Comparison of ENCODE assay signal across 30 cellular contexts in genomic region chr6:23073851-23074250, GRCh38.
"Had no signal": no experiment of that assay in that cellular context is flagged by ENCODE, and none has a peak within 500 bp of the region (broad histone marks: within the 10 kb centered on the region; RNA-seq: fewer than 3 reads in every experiment).

No MANE protein-coding gene starts in this region.

- DNase-seq: activated CD4-positive, alpha-beta memory T cell treated with anti-CD3 and anti-CD28 coated beads, Interleukin-2, amount 10 ng/mL, durations not matched to agents 7 days and 5 days; activated CD4-positive, alpha-beta T cell treated with anti-CD3 and anti-CD28 coated beads, Interleukin-2, amount 10 ng/mL, durations not matched to agents 24 days and 14 days; activated CD4-positive, CD25-positive, alpha-beta regulatory T cell treated with anti-CD3 and anti-CD28 coated beads, Interleukin-2, amount 50 U/mL, for 72 hours; activated gamma-delta T cell treated with Interleukin-2 at 50 U/mL for 16 hours; activated naive CD4-positive, alpha-beta T cell treated with anti-CD3 and anti-CD28 coated beads, Interleukin-2, amount 50 U/mL, for 16 hours; activated T-cell treated with anti-CD3 and anti-CD28 coated beads, Interleukin-2, amount 50 U/mL, for 4 hours; amygdala; cerebellar nuclear complex; cortex of kidney; effector memory CD8-positive, alpha-beta T cell; erythroblast; heart right ventricle; kidney glomerular epithelial cell; left ventricle myocardium inferior; mesendoderm; ovary; spleen; stimulated activated naive CD4-positive, alpha-beta T cell; SW 1271; T-helper 9 cell had no signal

- H3K4me3 ChIP-seq: cardiac muscle cell, heart right ventricle, left ventricle myocardium inferior, lung, ovary, spleen, suprapubic skin, tibial nerve had no signal

- H3K4me1 Mint-ChIP-seq: activated CD4-positive, alpha-beta memory T cell treated with anti-CD3 and anti-CD28 coated beads, Interleukin-2, amount 10 ng/mL, durations not matched to agents 7 days and 5 days; activated CD4-positive, alpha-beta T cell treated with anti-CD3 and anti-CD28 coated beads, Interleukin-2, amount 10 ng/mL, durations not matched to agents 24 days and 14 days; activated T-helper 17 cell treated with anti-CD3 and anti-CD28 coated beads, Interleukin-2, amount 50 U/mL, for 72 hours; nephron had no signal

- H3K4me3 Mint-ChIP-seq: activated CD4-positive, alpha-beta memory T cell treated with anti-CD3 and anti-CD28 coated beads, Interleukin-2, amount 10 ng/mL, durations not matched to agents 7 days and 5 days; activated CD4-positive, alpha-beta T cell treated with anti-CD3 and anti-CD28 coated beads, Interleukin-2, amount 10 ng/mL, durations not matched to agents 24 days and 14 days; activated T-cell treated with anti-CD3 and anti-CD28 coated beads, Interleukin-2, amount 50 U/mL, for 4 hours; activated T-helper 17 cell treated with anti-CD3 and anti-CD28 coated beads, Interleukin-2, amount 50 U/mL, for 72 hours; effector memory CD8-positive, alpha-beta T cell; nephron; T-helper 1 cell treated with Interleukin-12 subunit alpha and Interleukin-12 subunit beta and Interleukin-4 antibody, amounts not matched to agents 30 μg/mL and 1 μg/mL, for 36 hours had no signal

- H3K27ac Mint-ChIP-seq: activated CD4-positive, alpha-beta memory T cell treated with anti-CD3 and anti-CD28 coated beads, Interleukin-2, amount 10 ng/mL, durations not matched to agents 7 days and 5 days; activated CD4-positive, alpha-beta T cell treated with anti-CD3 and anti-CD28 coated beads, Interleukin-2, amount 10 ng/mL, durations not matched to agents 24 days and 14 days; activated T-helper 17 cell treated with anti-CD3 and anti-CD28 coated beads, Interleukin-2, amount 50 U/mL, for 72 hours; effector memory CD8-positive, alpha-beta T cell; progenitor cell of endocrine pancreas; T-helper 1 cell treated with Interleukin-12 subunit alpha and Interleukin-12 subunit beta and Interleukin-4 antibody, amounts not matched to agents 30 μg/mL and 1 μg/mL, for 36 hours had no signal

- H3K9me3 Mint-ChIP-seq: activated CD4-positive, alpha-beta T cell treated with anti-CD3 and anti-CD28 coated beads, Interleukin-2, amount 10 ng/mL, durations not matched to agents 24 days and 14 days had no signal

- H3K4me1 ChIP-seq: heart right ventricle, left ventricle myocardium inferior, spleen, suprapubic skin, tibial nerve had no signal

- H3K27me3 Mint-ChIP-seq: activated CD4-positive, alpha-beta memory T cell treated with anti-CD3 and anti-CD28 coated beads, Interleukin-2, amount 10 ng/mL, durations not matched to agents 7 days and 5 days; activated CD4-positive, alpha-beta T cell treated with anti-CD3 and anti-CD28 coated beads, Interleukin-2, amount 10 ng/mL, durations not matched to agents 24 days and 14 days; activated T-helper 17 cell treated with anti-CD3 and anti-CD28 coated beads, Interleukin-2, amount 50 U/mL, for 72 hours; effector memory CD8-positive, alpha-beta T cell; progenitor cell of endocrine pancreas had no signal

- H3K27me3 ChIP-seq: cardiac muscle cell, heart right ventricle, neutrophil, ovary, spleen, suprapubic skin, tibial nerve had no signal

- H3K9me3 ChIP-seq: neutrophil, ovary, suprapubic skin had no signal

- H3K27ac ChIP-seq: cardiac muscle cell, heart right ventricle, left ventricle myocardium inferior, neutrophil, ovary, spleen, suprapubic skin, tibial nerve had no signal

- ATAC-seq: activated T-cell treated with anti-CD3 and anti-CD28 coated beads, Interleukin-2, amount 50 U/mL, for 4 hours; activated T-helper 17 cell treated with anti-CD3 and anti-CD28 coated beads, Interleukin-2, amount 50 U/mL, for 72 hours; effector memory CD8-positive, alpha-beta T cell; heart right ventricle; sciatic nerve had no signal

- H3K36me3 ChIP-seq: cardiac muscle cell, heart right ventricle, left ventricle myocardium inferior, neutrophil, ovary, spleen, suprapubic skin, tibial nerve had no signal
